Comparison of ENCODE assay signal across 9 cellular contexts in the genomic region with DNA sequence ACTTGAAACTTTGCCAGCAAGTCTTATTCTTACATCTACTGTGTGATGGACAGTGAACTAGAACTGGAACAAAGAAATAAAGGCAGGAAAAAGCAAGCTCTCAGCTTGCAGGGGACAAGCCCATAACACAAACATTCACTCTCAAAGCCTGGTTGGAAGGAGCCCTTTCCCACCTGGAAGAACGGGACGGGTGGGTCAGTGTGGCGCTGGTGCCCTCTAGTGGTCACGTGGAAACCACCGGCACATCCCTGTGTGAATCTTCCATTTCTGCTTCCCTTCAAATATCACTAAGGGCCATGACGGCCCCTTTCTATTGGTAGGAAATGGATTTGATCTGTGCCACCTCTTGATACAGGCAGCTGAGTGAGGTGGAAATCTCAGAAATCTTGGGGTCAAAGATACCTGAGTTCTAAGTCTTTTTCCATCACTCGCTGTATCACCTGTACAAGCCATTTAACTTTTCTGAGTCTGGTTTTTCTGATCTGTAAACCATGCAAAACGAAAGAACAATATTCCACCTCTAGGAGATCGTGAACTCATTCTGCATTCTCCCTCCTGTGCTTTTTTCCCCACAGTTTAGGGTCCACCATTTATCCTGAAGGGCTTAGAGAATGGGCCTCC.
A peak's percentile ranks its signal among the peaks of the same experiment; 100 is the strongest.
DNase-seq lines count a peak whose midpoint lies in the region; ATAC-seq and TF ChIP-seq lines count a peak whose summit lies in the region.
"Had no signal": no experiment of that assay in that cellular context is flagged by ENCODE, and none has a peak within 500 bp of the region (broad histone marks: within the 10 kb centered on the region; RNA-seq: fewer than 3 reads in every experiment).

No MANE protein-coding gene starts in this region.

- H3K36me3 Mint-ChIP-seq in GM23338 (ENCODE audit: low read depth) (no peaks in the 10 kb centered on the region), progenitor cell of endocrine pancreas (ENCODE audit: insufficient read depth) (no peaks in the 10 kb centered on the region)

- DNase-seq in CMK (ENCODE audit: low read depth) (peak; percentile 4), GM23338 (ENCODE audit: low spot score) (peak; percentile 86), head of caudate nucleus (peak; percentile 44 to 90 (median 79)), progenitor cell of endocrine pancreas (ENCODE audit: low spot score, unreplicated experiment) (peak; percentile 67)
- DNase-seq in activated naive CD4-positive, alpha-beta T cell treated with Interleukin-2 at 50 U/mL for 16 hours = peak; percentile 40

- H2AFZ ChIP-seq in GM23338 = peak overlapping the region; percentile 94
- no peak overlapping the region for H2AFZ ChIP-seq in OCI-LY3 (ENCODE audit: low read depth, low read length)

- peaks cover 4% of the 10 kb centered on the region; the same call in 1 of the 2 replicates for H3K9me2 ChIP-seq in GM23338 (ENCODE audit: insufficient read depth)

- intact Hi-C loops in head of caudate nucleus (cut with DNase I) = loop anchor here (10.0 kb wide), 2 partner anchors 101 to 521 kb away; no protein-coding TSS in a partner anchor

- H3K27me3 ChIP-seq in GM23338 (ENCODE audit: insufficient read depth) (no peaks in the 10 kb centered on the region), OCI-LY3 (ENCODE audit: low read depth, low read length) (no peaks in the 10 kb centered on the region; the same call in 1 of the 2 replicates)

- H3K9ac ChIP-seq in OCI-LY3 (ENCODE audit: low read length) = no peak overlapping the region

- H3K4me2 ChIP-seq in GM23338 = no peak overlapping the region
- H3K4me2 ChIP-seq in OCI-LY3 (ENCODE audit: low read length) = no peak overlapping the region

- TF ChIP-seq CTCF in GM23338 (conservative IDR thresholded peaks at IDR 0.05; ENCODE audit: low read depth in 2 of 2) = peak; percentile 92 to 100
- TF ChIP-seq CTCF in OCI-LY3 (IDR thresholded peaks at IDR 0.05; ENCODE audit: low read depth, low read length) = peak; percentile 94
- TF ChIP-seq CTCF in progenitor cell of endocrine pancreas (IDR thresholded peaks at IDR 0.05; ENCODE audit: unreplicated experiment) = peak; percentile 95

- no peaks in the 10 kb centered on the region; the same call in 2 of the 3 replicates for H3K4me1 Mint-ChIP-seq in GM23338
- H3K4me1 Mint-ChIP-seq in progenitor cell of endocrine pancreas (ENCODE audit: low read depth) = no peaks in the 10 kb centered on the region

- H3F3A ChIP-seq in GM23338 (replicated peaks; ENCODE audit: low read depth) = no peaks in the 10 kb centered on the region

- H3K27ac ChIP-seq in GM23338 (ENCODE audit: low read depth) (no peak overlapping the region), OCI-LY3 (ENCODE audit: low read length) (no peak overlapping the region)

- no peaks in the 10 kb centered on the region for H3K36me3 ChIP-seq in GM23338 (ENCODE audit: insufficient read depth)
- no peaks in the 10 kb centered on the region for H3K36me3 ChIP-seq in OCI-LY3 (replicated peaks; ENCODE audit: low read depth, low read length)

- no peaks in the 10 kb centered on the region for H3K9me3 ChIP-seq in OCI-LY3 (ENCODE audit: insufficient read depth, low read length)

- no peaks in the 10 kb centered on the region for H3K4me1 ChIP-seq in GM23338 (ENCODE audit: insufficient read depth)
- H3K4me1 ChIP-seq in OCI-LY3 (ENCODE audit: low read length) = no peaks in the 10 kb centered on the region

- ATAC-seq in GM23338 (peak; percentile 99), HG03175 (IDR thresholded peaks at IDR 0.05; ENCODE audit: unreplicated experiment) (no peak), HG02571 (IDR thresholded peaks at IDR 0.05; ENCODE audit: unreplicated experiment) (no peak)

- H3K27me3 Mint-ChIP-seq in GM23338 (ENCODE audit: insufficient read depth, low read depth, poor library complexity) = peaks cover 2% of the 10 kb centered on the region
- peaks cover 18% of the 10 kb centered on the region for H3K27me3 Mint-ChIP-seq in progenitor cell of endocrine pancreas

- H3K4me3 Mint-ChIP-seq in GM23338 = no peak overlapping the region
- H3K4me3 Mint-ChIP-seq in progenitor cell of endocrine pancreas (ENCODE audit: low read depth) = no peak overlapping the region
- H3K4me3 Mint-ChIP-seq: stimulated activated naive CD8-positive, alpha-beta T cell treated with anti-CD3 and anti-CD28 coated beads, Interleukin-15, Interleukin-2, amounts not matched to agents 100 ng/mL and 50 ng/mL, for 24 hours had no signal

- H3K79me2 ChIP-seq in GM23338 (replicated peaks; ENCODE audit: insufficient read depth) (no peaks in the 10 kb centered on the region), OCI-LY3 (ENCODE audit: low read length) (no peaks in the 10 kb centered on the region)

- H3K4me3 ChIP-seq in GM23338 (no peak overlapping the region), OCI-LY3 (ENCODE audit: low read length) (no peak overlapping the region)

- H3K9me3 Mint-ChIP-seq in GM23338 (no peaks in the 10 kb centered on the region), progenitor cell of endocrine pancreas (ENCODE audit: low read depth) (peaks cover 2% of the 10 kb centered on the region)
- H3K9me3 Mint-ChIP-seq: stimulated activated naive CD8-positive, alpha-beta T cell treated with anti-CD3 and anti-CD28 coated beads, Interleukin-15, Interleukin-2, amounts not matched to agents 100 ng/mL and 50 ng/mL, for 24 hours had no signal

- H3K27ac Mint-ChIP-seq in GM23338 (no peak overlapping the region), progenitor cell of endocrine pancreas (no peak overlapping the region)
- H3K27ac Mint-ChIP-seq: stimulated activated naive CD8-positive, alpha-beta T cell treated with anti-CD3 and anti-CD28 coated beads, Interleukin-15, Interleukin-2, amounts not matched to agents 100 ng/mL and 50 ng/mL, for 24 hours had no signal

- H4K20me1 ChIP-seq in GM23338 (replicated peaks; ENCODE audit: insufficient read depth) (no peaks in the 10 kb centered on the region), OCI-LY3 (ENCODE audit: insufficient read depth, low read length) (no peaks in the 10 kb centered on the region)

TF ChIP-seq in GM23338, 12 proteins besides CTCF, POLR2A, EP300 and RAD21 (continues in another document):
- TF ChIP-seq EZH2 (IDR thresholded peaks at IDR 0.05; ENCODE audit: low read depth, unreplicated experiment) (no peak), EZH2phosphoT487 (IDR thresholded peaks at IDR 0.05; ENCODE audit: unreplicated experiment) (no peak), NANOG (IDR thresholded peaks at IDR 0.05; ENCODE audit: borderline replicate concordance) (no peak), POLR2AphosphoS5 (IDR thresholded peaks at IDR 0.05; ENCODE audit: low read depth) (no peak), STAT1 (IDR thresholded peaks at IDR 0.05; ENCODE audit: unreplicated experiment) (no peak), ZNF331 (CRISPR knock-in tag; IDR thresholded peaks at IDR 0.05; ENCODE audit: low read depth) (no peak), CREB1 (CRISPR knock-in tag; IDR thresholded peaks at IDR 0.05; ENCODE audit: low read depth) (no peak)
- TF ChIP-seq, protein P1, sequence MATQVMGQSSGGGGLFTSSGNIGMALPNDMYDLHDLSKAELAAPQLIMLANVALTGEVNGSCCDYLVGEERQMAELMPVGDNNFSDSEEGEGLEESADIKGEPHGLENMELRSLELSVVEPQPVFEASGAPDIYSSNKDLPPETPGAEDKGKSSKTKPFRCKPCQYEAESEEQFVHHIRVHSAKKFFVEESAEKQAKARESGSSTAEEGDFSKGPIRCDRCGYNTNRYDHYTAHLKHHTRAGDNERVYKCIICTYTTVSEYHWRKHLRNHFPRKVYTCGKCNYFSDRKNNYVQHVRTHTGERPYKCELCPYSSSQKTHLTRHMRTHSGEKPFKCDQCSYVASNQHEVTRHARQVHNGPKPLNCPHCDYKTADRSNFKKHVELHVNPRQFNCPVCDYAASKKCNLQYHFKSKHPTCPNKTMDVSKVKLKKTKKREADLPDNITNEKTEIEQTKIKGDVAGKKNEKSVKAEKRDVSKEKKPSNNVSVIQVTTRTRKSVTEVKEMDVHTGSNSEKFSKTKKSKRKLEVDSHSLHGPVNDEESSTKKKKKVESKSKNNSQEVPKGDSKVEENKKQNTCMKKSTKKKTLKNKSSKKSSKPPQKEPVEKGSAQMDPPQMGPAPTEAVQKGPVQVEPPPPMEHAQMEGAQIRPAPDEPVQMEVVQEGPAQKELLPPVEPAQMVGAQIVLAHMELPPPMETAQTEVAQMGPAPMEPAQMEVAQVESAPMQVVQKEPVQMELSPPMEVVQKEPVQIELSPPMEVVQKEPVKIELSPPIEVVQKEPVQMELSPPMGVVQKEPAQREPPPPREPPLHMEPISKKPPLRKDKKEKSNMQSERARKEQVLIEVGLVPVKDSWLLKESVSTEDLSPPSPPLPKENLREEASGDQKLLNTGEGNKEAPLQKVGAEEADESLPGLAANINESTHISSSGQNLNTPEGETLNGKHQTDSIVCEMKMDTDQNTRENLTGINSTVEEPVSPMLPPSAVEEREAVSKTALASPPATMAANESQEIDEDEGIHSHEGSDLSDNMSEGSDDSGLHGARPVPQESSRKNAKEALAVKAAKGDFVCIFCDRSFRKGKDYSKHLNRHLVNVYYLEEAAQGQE (IDR thresholded peaks at IDR 0.05; ENCODE audit: unreplicated experiment) = no peak

Comparison
In these comparisons a context has a peak if more than half of its experiments do, and no peak if none do; other contexts are left out.
1. DNase-seq: peak in every context shown above with its lines; median percentile 86 in GM23338; 79 in head of caudate nucleus; 67 in progenitor cell of endocrine pancreas; 40 in activated naive CD4-positive, alpha-beta T cell treated with Interleukin-2 at 50 U/mL for 16 hours; 4 in CMK.